Comparison of ENCODE assay signal across 7 cellular contexts in genomic region chr13:49697468-49697867, GRCh38.
"Had no signal": no experiment of that assay in that cellular context is flagged by ENCODE, and none has a peak within 500 bp of the region (broad histone marks: within the 10 kb centered on the region; RNA-seq: fewer than 3 reads in every experiment).

No MANE protein-coding gene starts in this region.

- FAIRE-seq: HTR-8/SVneo, K562 had no signal

- H3K4me3 Mint-ChIP-seq: IgD-negative memory B cell had no signal

- H3K9me3 Mint-ChIP-seq: IgD-negative memory B cell had no signal

- H3K27ac ChIP-seq: HL-60 had no signal

- ATAC-seq: K562 had no signal

- DNase-seq: IMR-90, KBM-7, KG1 had no signal

- H3K4me3 ChIP-seq: K562 had no signal

- H3K27me3 Mint-ChIP-seq: IgD-negative memory B cell had no signal
